In genomic region chr1:237050915-237051314, GRCh38 we compare ENCODE assay signal across 18 cellular contexts. TPM values are rescaled to one million over a fixed set of nuclear protein-coding genes. Genes with fewer than 3 reads are reported as not detected.
DNase-seq lines count a peak whose midpoint lies in the region; ATAC-seq and TF ChIP-seq lines count a peak whose summit lies in the region.
"Had no signal": no experiment of that assay in that cellular context is flagged by ENCODE, and none has a peak within 500 bp of the region (broad histone marks: within the 10 kb centered on the region; RNA-seq: fewer than 3 reads in every experiment).

No MANE protein-coding gene starts in this region.

- H3K9me3 ChIP-seq in right atrium auricular region = no peaks in the 10 kb centered on the region
- no peaks in the 10 kb centered on the region for H3K9me3 ChIP-seq in HEK293 (ENCODE audit: control insufficient read depth, insufficient read depth, low read depth, low read length)
- no peaks in the 10 kb centered on the region for H3K9me3 ChIP-seq in SK-N-MC (ENCODE audit: low read depth, low read length)
- H3K9me3 ChIP-seq: BLaER1 treated with 17β-estradiol and CSF1 and Interleukin-3, amounts not matched to agents 10 nM and 100 nM; Caco-2 had no signal

- DNase-seq in right atrium auricular region (ENCODE audit: low spot score) (no peak), left cardiac atrium (no peak), SK-N-MC (ENCODE audit: low read depth, low spot score) (no peak)
- DNase-seq: 8988T; ACHN; Caco-2; Calu3; CD4-positive, alpha-beta T cell; CD8-positive, alpha-beta T cell; DMS79 treated with DMSO at 0.1 percent for 48 hours; GF-D8 had no signal

- H3K4me3 ChIP-seq in right atrium auricular region = no peak overlapping the region
- H3K4me3 ChIP-seq in HEK293 (ENCODE audit: low read depth, low read length) = no peak overlapping the region
- H3K4me3 ChIP-seq in SK-N-MC = no peak overlapping the region
- H3K4me3 ChIP-seq: BLaER1 treated with 17β-estradiol and CSF1 and Interleukin-3, amounts not matched to agents 10 nM and 100 nM had no signal

- TF ChIP-seq CTCF in right atrium auricular region (IDR thresholded peaks at IDR 0.05) (no peak), HEK293 (tag by site-specific recombination; IDR thresholded peaks at IDR 0.05) (no peak)

- ATAC-seq in left cardiac atrium (no peak), HG02870 (IDR thresholded peaks at IDR 0.05; ENCODE audit: unreplicated experiment) (no peak), HG02981 (IDR thresholded peaks at IDR 0.05; ENCODE audit: unreplicated experiment) (no peak)
- ATAC-seq: CD8-positive, alpha-beta T cell had no signal

- intact Hi-C loops in left cardiac atrium (cut with DNase I) = no loop called here

- no peak overlapping the region for H3K9ac ChIP-seq in SK-N-MC (ENCODE audit: insufficient read length)
- H3K9ac ChIP-seq: BLaER1 treated with 17β-estradiol and CSF1 and Interleukin-3, amounts not matched to agents 10 nM and 100 nM had no signal

- H3K36me3 ChIP-seq in right atrium auricular region = no peaks in the 10 kb centered on the region
- H3K36me3 ChIP-seq in HEK293 (ENCODE audit: control insufficient read depth in 2 of 2, insufficient read depth in 1 of 2, low read length in 2 of 2) = no peaks in the 10 kb centered on the region
- H3K36me3 ChIP-seq in SK-N-MC (ENCODE audit: insufficient read depth, low read length) = no peaks in the 10 kb centered on the region; the same call in 1 of the 2 replicates
- H3K36me3 ChIP-seq: BLaER1 treated with 17β-estradiol and CSF1 and Interleukin-3, amounts not matched to agents 10 nM and 100 nM had no signal

- peaks cover 0 to 20% of the 10 kb centered on the region in 2 donors for H3K4me1 ChIP-seq in right atrium auricular region
- peaks cover 4% of the 10 kb centered on the region for H3K4me1 ChIP-seq in HEK293 (ENCODE audit: control insufficient read depth, insufficient read depth, low read length)
- H3K4me1 ChIP-seq: BLaER1 treated with 17β-estradiol and CSF1 and Interleukin-3, amounts not matched to agents 10 nM and 100 nM; Caco-2 had no signal

- H3K27ac ChIP-seq in right atrium auricular region (peak overlapping the region; percentile 94 to 99), HEK293 (ENCODE audit: extremely low read depth, low read depth, low read length) (no peak overlapping the region), SK-N-MC (0 out of 2 replicates have a peak overlapping the region, but pooled peaks have one; percentile 6)
- H3K27ac ChIP-seq: BLaER1 treated with 17β-estradiol and CSF1 and Interleukin-3, amounts not matched to agents 10 nM and 100 nM; C4-2B had no signal

- POLR2A ChIA-PET in HEK293 (lab: Yijun Ruan, JAX) = no interaction called here

- CTCF ChIA-PET in HEK293 (lab: Yijun Ruan, JAX) = no interaction called here

- H3K27me3 ChIP-seq in right atrium auricular region = no peaks in the 10 kb centered on the region
- H3K27me3 ChIP-seq: BLaER1 treated with 17β-estradiol and CSF1 and Interleukin-3, amounts not matched to agents 10 nM and 100 nM had no signal

TF ChIP-seq in HEK293, 187 proteins besides CTCF, POLR2A, EP300 and RAD21:
- TF ChIP-seq ZNF341 (tag by site-specific recombination; IDR thresholded peaks at IDR 0.05; ENCODE audit: low read depth) (no peak), PRDM2 (tag by site-specific recombination; IDR thresholded peaks at IDR 0.05; ENCODE audit: borderline replicate concordance) (no peak), PRDM1 (tag by site-specific recombination; IDR thresholded peaks at IDR 0.05) (peak; percentile 78)

RNA-seq across cellular contexts. Expression of gene RYR2, which starts 8.9 kb away (rescaled TPM):
- 100 to 1,000 TPM; 392 to 756 TPM for total RNA-seq in right atrium auricular region
- total RNA-seq in left cardiac atrium = 100 to 1,000 TPM; 433 to 446 TPM
- total RNA-seq: B cell; CD4-positive, alpha-beta T cell; CD8-positive, alpha-beta T cell had no signal

RNA-seq across cellular contexts. Expression of gene MT1HL1, which starts 46.7 kb away (rescaled TPM):
- total RNA-seq in right atrium auricular region (not detected), left cardiac atrium (not detected)
- total RNA-seq: A673; B cell; Caco-2; Calu3; CD4-positive, alpha-beta T cell; CD8-positive, alpha-beta T cell had no signal
